In the genomic region with DNA sequence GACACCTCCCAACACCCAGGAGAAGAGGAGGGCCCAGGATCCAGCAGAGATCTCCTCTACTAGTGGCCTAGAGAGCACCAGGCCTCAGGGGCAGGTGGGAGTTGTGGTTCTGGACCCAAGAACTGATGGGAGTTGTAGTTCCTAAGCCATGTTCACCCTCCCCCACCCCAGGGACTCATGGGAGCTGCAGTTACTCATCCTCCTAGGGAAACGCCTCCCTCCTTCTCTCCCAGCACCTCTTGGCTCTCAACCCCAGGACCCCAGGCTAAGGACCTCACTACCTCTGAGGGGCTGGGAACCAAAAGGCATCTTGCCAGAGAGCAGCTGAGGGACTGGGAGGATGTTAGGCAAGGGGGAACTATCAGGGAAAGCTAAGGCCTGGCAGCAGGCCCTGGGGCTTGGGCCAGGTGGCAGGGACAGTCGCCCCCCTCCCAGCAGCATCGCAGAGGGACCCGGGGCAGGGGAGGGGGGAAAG, we compare ENCODE assay signal across 11 cellular contexts. TPM values are rescaled to one million over a fixed set of nuclear protein-coding genes. Genes with fewer than 3 reads are reported as not detected.
A peak's percentile ranks its signal among the peaks of the same experiment; 100 is the strongest.
DNase-seq lines count a peak whose midpoint lies in the region; ATAC-seq, FAIRE-seq and TF ChIP-seq lines count a peak whose summit lies in the region.
"Had no signal": no experiment of that assay in that cellular context is flagged by ENCODE, and none has a peak within 500 bp of the region (broad histone marks: within the 10 kb centered on the region; RNA-seq: fewer than 3 reads in every experiment).

No MANE protein-coding gene starts in this region.

- H3K27ac Mint-ChIP-seq in GM23338: 0 out of 2 replicates have a peak overlapping the region, but pooled peaks have one; percentile 38

- no peak overlapping the region for H2AFZ ChIP-seq in GM23338
- H2AFZ ChIP-seq in osteoblast (ENCODE audit: low read length): no peak overlapping the region

- H3K4me2 ChIP-seq in GM23338: no peak overlapping the region
- no peak overlapping the region for H3K4me2 ChIP-seq in osteoblast (ENCODE audit: insufficient read depth, low read length)
- H3K4me2 ChIP-seq: KMS-11 had no signal

- TF ChIP-seq CTCF in GM23338 (conservative IDR thresholded peaks at IDR 0.05; ENCODE audit: low read depth in 2 of 2): no peak
- no peak for TF ChIP-seq CTCF in fibroblast of mammary gland (conservative IDR thresholded peaks at IDR 0.05; ENCODE audit: control insufficient read depth, insufficient read depth, low read depth, low read length)
- no peak for TF ChIP-seq CTCF in osteoblast (IDR thresholded peaks at IDR 0.05; ENCODE audit: extremely low read depth, low read depth, low read length)

- peak; percentile 75 for DNase-seq in GM23338 (ENCODE audit: low spot score)
- DNase-seq in NT2/D1 (ENCODE audit: low read depth, low spot score): peak; percentile 57
- peak; percentile 73 for DNase-seq in fibroblast of mammary gland (ENCODE audit: low read depth)
- DNase-seq in osteoblast (ENCODE audit: insufficient read length, low spot score, missing footprints): peak; percentile 93
- DNase-seq in frontal cortex (ENCODE audit: low spot score in 2 of 2): no peak
- DNase-seq in T-helper 1 cell: no peak
- no peak for DNase-seq in germinal center (ENCODE audit: low spot score)
- DNase-seq in HuH-7.5 (ENCODE audit: low spot score): no peak
- DNase-seq: naive B cell had no signal

- H3K27me3 ChIP-seq in GM23338 (ENCODE audit: insufficient read depth) (no peaks in the 10 kb centered on the region), NT2/D1 (ENCODE audit: insufficient read depth, insufficient read length) (no peaks in the 10 kb centered on the region), osteoblast (ENCODE audit: insufficient read depth, low read length) (no peaks in the 10 kb centered on the region)

- no peaks in the 10 kb centered on the region for H3K9me2 ChIP-seq in GM23338 (ENCODE audit: insufficient read depth)

- H4K20me1 ChIP-seq in GM23338 (replicated peaks; ENCODE audit: insufficient read depth): no peaks in the 10 kb centered on the region
- peaks cover 24% of the 10 kb centered on the region for H4K20me1 ChIP-seq in osteoblast (ENCODE audit: insufficient read depth, low read length)

- peak; percentile 97 for ATAC-seq in GM23338

- H3K36me3 ChIP-seq in GM23338 (ENCODE audit: insufficient read depth) (no peaks in the 10 kb centered on the region), NT2/D1 (ENCODE audit: insufficient read depth, insufficient read length, low read length) (no peaks in the 10 kb centered on the region), osteoblast (ENCODE audit: insufficient read depth, low read length) (peaks cover 41% of the 10 kb centered on the region)

- no peak overlapping the region for H3K4me3 ChIP-seq in GM23338
- H3K4me3 ChIP-seq in NT2/D1 (ENCODE audit: insufficient read length, low read depth): no peak overlapping the region
- H3K4me3 ChIP-seq in fibroblast of mammary gland (ENCODE audit: control insufficient read depth, low read depth, low read length): no peak overlapping the region
- no peak overlapping the region for H3K4me3 ChIP-seq in osteoblast (ENCODE audit: insufficient read depth, low read length)

- H3K27me3 Mint-ChIP-seq in GM23338 (ENCODE audit: insufficient read depth, low read depth, poor library complexity): peaks cover 18% of the 10 kb centered on the region
- H3K27me3 Mint-ChIP-seq: naive B cell had no signal

- no peak for FAIRE-seq in frontal cortex (lab: Jason Lieb, UNC)

- H3K9ac ChIP-seq in NT2/D1 (ENCODE audit: insufficient read length, low read depth): peak overlapping the region; percentile 46
- H3K9ac ChIP-seq: KMS-11 had no signal

- H3K9me3 Mint-ChIP-seq in GM23338: no peaks in the 10 kb centered on the region

- 0 out of 3 replicates have a peak overlapping the region, but pooled peaks have one; percentile 34 for H3K4me3 Mint-ChIP-seq in GM23338
- H3K4me3 Mint-ChIP-seq: naive B cell had no signal

- H3K79me2 ChIP-seq in GM23338 (replicated peaks; ENCODE audit: insufficient read depth): no peaks in the 10 kb centered on the region
- H3K79me2 ChIP-seq in osteoblast (ENCODE audit: insufficient read depth, low read length): no peaks in the 10 kb centered on the region

- H3K36me3 Mint-ChIP-seq in GM23338 (ENCODE audit: low read depth): no peaks in the 10 kb centered on the region; the same call in 2 of the 3 replicates
- H3K36me3 Mint-ChIP-seq: naive B cell had no signal

- H3K9me3 ChIP-seq in NT2/D1 (ENCODE audit: insufficient read depth, low read length) (no peaks in the 10 kb centered on the region), osteoblast (ENCODE audit: low read depth, low read length) (no peaks in the 10 kb centered on the region)

- peaks cover 16% of the 10 kb centered on the region for H3K4me1 Mint-ChIP-seq in GM23338

- peaks cover 5% of the 10 kb centered on the region; the same call in 1 of the 2 replicates for H3K4me1 ChIP-seq in GM23338 (ENCODE audit: insufficient read depth)
- H3K4me1 ChIP-seq in NT2/D1 (ENCODE audit: insufficient read depth, insufficient read length): peaks cover 24% of the 10 kb centered on the region
- peaks cover 3% of the 10 kb centered on the region for H3K4me1 ChIP-seq in osteoblast (ENCODE audit: insufficient read depth, low read length)

- no peak overlapping the region for H3K27ac ChIP-seq in GM23338 (ENCODE audit: low read depth)
- H3K27ac ChIP-seq in osteoblast (ENCODE audit: low read depth, low read length): no peak overlapping the region
- H3K27ac ChIP-seq: KMS-11 had no signal

- no peaks in the 10 kb centered on the region for H3F3A ChIP-seq in GM23338 (replicated peaks; ENCODE audit: low read depth)

TF ChIP-seq in GM23338, 12 proteins besides CTCF, POLR2A, EP300 and RAD21:
- no peak for TF ChIP-seq EZH2 (IDR thresholded peaks at IDR 0.05; ENCODE audit: low read depth, unreplicated experiment)
- TF ChIP-seq, protein P1, sequence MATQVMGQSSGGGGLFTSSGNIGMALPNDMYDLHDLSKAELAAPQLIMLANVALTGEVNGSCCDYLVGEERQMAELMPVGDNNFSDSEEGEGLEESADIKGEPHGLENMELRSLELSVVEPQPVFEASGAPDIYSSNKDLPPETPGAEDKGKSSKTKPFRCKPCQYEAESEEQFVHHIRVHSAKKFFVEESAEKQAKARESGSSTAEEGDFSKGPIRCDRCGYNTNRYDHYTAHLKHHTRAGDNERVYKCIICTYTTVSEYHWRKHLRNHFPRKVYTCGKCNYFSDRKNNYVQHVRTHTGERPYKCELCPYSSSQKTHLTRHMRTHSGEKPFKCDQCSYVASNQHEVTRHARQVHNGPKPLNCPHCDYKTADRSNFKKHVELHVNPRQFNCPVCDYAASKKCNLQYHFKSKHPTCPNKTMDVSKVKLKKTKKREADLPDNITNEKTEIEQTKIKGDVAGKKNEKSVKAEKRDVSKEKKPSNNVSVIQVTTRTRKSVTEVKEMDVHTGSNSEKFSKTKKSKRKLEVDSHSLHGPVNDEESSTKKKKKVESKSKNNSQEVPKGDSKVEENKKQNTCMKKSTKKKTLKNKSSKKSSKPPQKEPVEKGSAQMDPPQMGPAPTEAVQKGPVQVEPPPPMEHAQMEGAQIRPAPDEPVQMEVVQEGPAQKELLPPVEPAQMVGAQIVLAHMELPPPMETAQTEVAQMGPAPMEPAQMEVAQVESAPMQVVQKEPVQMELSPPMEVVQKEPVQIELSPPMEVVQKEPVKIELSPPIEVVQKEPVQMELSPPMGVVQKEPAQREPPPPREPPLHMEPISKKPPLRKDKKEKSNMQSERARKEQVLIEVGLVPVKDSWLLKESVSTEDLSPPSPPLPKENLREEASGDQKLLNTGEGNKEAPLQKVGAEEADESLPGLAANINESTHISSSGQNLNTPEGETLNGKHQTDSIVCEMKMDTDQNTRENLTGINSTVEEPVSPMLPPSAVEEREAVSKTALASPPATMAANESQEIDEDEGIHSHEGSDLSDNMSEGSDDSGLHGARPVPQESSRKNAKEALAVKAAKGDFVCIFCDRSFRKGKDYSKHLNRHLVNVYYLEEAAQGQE (IDR thresholded peaks at IDR 0.05; ENCODE audit: unreplicated experiment): no peak
- TF ChIP-seq, protein P2, sequence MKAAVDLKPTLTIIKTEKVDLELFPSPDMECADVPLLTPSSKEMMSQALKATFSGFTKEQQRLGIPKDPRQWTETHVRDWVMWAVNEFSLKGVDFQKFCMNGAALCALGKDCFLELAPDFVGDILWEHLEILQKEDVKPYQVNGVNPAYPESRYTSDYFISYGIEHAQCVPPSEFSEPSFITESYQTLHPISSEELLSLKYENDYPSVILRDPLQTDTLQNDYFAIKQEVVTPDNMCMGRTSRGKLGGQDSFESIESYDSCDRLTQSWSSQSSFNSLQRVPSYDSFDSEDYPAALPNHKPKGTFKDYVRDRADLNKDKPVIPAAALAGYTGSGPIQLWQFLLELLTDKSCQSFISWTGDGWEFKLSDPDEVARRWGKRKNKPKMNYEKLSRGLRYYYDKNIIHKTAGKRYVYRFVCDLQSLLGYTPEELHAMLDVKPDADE (IDR thresholded peaks at IDR 0.05): peak; percentile 90
- no peak for TF ChIP-seq JUNB (IDR thresholded peaks at IDR 0.05; ENCODE audit: unreplicated experiment)

RNA-seq across cellular contexts. Expression of a gene that starts 28.8 kb away (rescaled TPM):
- not detected in 2 replicates for total RNA-seq in GM23338 (2014; rRNA removed; shearing (Covaris generic))
- polyA plus RNA-seq in GM23338 (2016; fragmentation: Nextera tagmentation; extraction: Ambion mirVana): not detected in 2 replicates
- total RNA-seq in osteoblast (not detected in 2 replicates), frontal cortex (not detected)
- total RNA-seq: urinary bladder had no signal
- polyA plus RNA-seq: urinary bladder had no signal

Comparison
In these comparisons a context has a peak if more than half of its experiments do, and no peak if none do; other contexts are left out.
1. DNase-seq: peak in GM23338 (single experiment), NT2/D1 (single experiment), fibroblast of mammary gland (single experiment) and osteoblast (single experiment); none in frontal cortex (0 of 2), T-helper 1 cell (0 of 5), germinal center (single experiment) and HuH-7.5 (single experiment).